ENCODE assay signal across 7 cellular contexts in genomic region chr2:42342061-42342794, GRCh38. TPM values are rescaled to one million over a fixed set of nuclear protein-coding genes. Genes with fewer than 3 reads are reported as not detected.
DNase-seq lines count a peak whose midpoint lies in the region; ATAC-seq and TF ChIP-seq lines count a peak whose summit lies in the region.

No MANE protein-coding gene starts in this region.

- H3K4me2 ChIP-seq in IMR-90 (ENCODE audit: low read depth, low read length) (no peak overlapping the region; the same call in 1 of the 2 replicates), MM.1S (ENCODE audit: low read depth, low read length) (no peak overlapping the region)

- H3K27me3 ChIP-seq in IMR-90 (ENCODE audit: control insufficient read depth, insufficient read depth, low read length): no peaks in the 10 kb centered on the region
- no peaks in the 10 kb centered on the region for H3K27me3 ChIP-seq in MM.1S (replicated peaks; ENCODE audit: insufficient read depth, low read length)

- no peaks in the 10 kb centered on the region for H3F3A ChIP-seq in MM.1S (ENCODE audit: insufficient read depth, low read length)

- H3K4me1 Mint-ChIP-seq in chondrocyte (ENCODE audit: low read depth): peaks cover 51% of the 10 kb centered on the region
- H3K4me1 Mint-ChIP-seq in mesothelial cell of epicardium: peaks cover 11% of the 10 kb centered on the region

- ATAC-seq in GM19351 (IDR thresholded peaks at IDR 0.05; ENCODE audit: unreplicated experiment) (peak; percentile 68), IMR-90 (ENCODE audit: low read depth) (peak; percentile 90)

- peak overlapping the region; percentile 62 for H2BK20ac ChIP-seq in IMR-90 (ENCODE audit: low read depth, low read length)

- in situ Hi-C loops in IMR-90 (cut with MboI; ENCODE audit: low sequenced_read_pairs): no loop called here

- CTCF ChIA-PET in IMR-90 (lab: Yijun Ruan, JAX): interaction anchor here (1.0 to 1.4 kb wide), 2 partner anchors 10 to 14 kb away, joined by 3 read pairs; no protein-coding TSS in a partner anchor

- H3K27ac ChIP-seq in IMR-90 (ENCODE audit: insufficient read depth, low read length) (peak overlapping the region; percentile 62), MM.1S (ENCODE audit: low read length) (no peak overlapping the region)

- H3K36me3 Mint-ChIP-seq in chondrocyte (ENCODE audit: low read depth): peaks cover 27% of the 10 kb centered on the region
- peaks cover 35% of the 10 kb centered on the region for H3K36me3 Mint-ChIP-seq in mesothelial cell of epicardium

- H3K4me3 ChIP-seq in IMR-90 (ENCODE audit: insufficient read depth, low read depth, low read length) (no peak overlapping the region), MM.1S (ENCODE audit: low read length) (no peak overlapping the region)

- WGBS in IMR-90 (ENCODE audit: extremely low coverage in 2 of 2, insufficient read length in 1 of 2), 2 experiments: 49% methylated on average over 3 of the region's 8 CpGs; no CpG with 5 or more reads in 1 of the 2 experiments

- no peaks in the 10 kb centered on the region for H3K27me3 Mint-ChIP-seq in chondrocyte (ENCODE audit: low read depth)
- H3K27me3 Mint-ChIP-seq in mesothelial cell of epicardium (ENCODE audit: low read depth): no peaks in the 10 kb centered on the region

- H2AFZ ChIP-seq in IMR-90 (replicated peaks; ENCODE audit: low read length, poor library complexity) (peak overlapping the region; percentile 59), MM.1S (ENCODE audit: low read length) (no peak overlapping the region)

- no peak for TF ChIP-seq RAD21 in IMR-90 (IDR thresholded peaks at IDR 0.05; ENCODE audit: low read length)

- TF ChIP-seq CTCF in IMR-90 (conservative IDR thresholded peaks at IDR 0.05; ENCODE audit: low read depth, low read length): no peak
- TF ChIP-seq CTCF in chondrocyte (IDR thresholded peaks at IDR 0.05): no peak
- TF ChIP-seq CTCF in mesothelial cell of epicardium (IDR thresholded peaks at IDR 0.05; ENCODE audit: unreplicated experiment): no peak
- no peak for TF ChIP-seq CTCF in MM.1S (IDR thresholded peaks at IDR 0.05; ENCODE audit: low read length)

- TF ChIP-seq POLR2A in IMR-90 (IDR thresholded peaks at IDR 0.05; ENCODE audit: low read depth, low read length): no peak

- peak overlapping the region; percentile 74; the same call in 1 of the 2 replicates for H3K23ac ChIP-seq in IMR-90 (ENCODE audit: low read depth, low read length)

- peaks cover 32 to 73% of the 10 kb centered on the region in 2 experiments for H3K79me1 ChIP-seq in IMR-90 (ENCODE audit: low read depth in 1 of 2, low read length in 2 of 2)

- peak overlapping the region; percentile 75 for H2BK5ac ChIP-seq in IMR-90 (ENCODE audit: low read depth, low read length, poor library complexity, severe bottlenecking)

- H3K27ac Mint-ChIP-seq in chondrocyte (ENCODE audit: unreplicated experiment) (peak overlapping the region; percentile 98), mesothelial cell of epicardium (peak overlapping the region; percentile 11)

- peaks cover 34% of the 10 kb centered on the region for H3K9me1 ChIP-seq in IMR-90 (ENCODE audit: insufficient read depth, low read length)

- H2BK15ac ChIP-seq in IMR-90 (ENCODE audit: low read depth, low read length): peak overlapping the region; percentile 17; the same call in 1 of the 3 replicates

- POLR2A ChIA-PET in IMR-90 (lab: Charles Lee; ENCODE audit: unreplicated experiment): interaction anchor here (0.6 kb wide), 1 partner anchor 273 kb away, joined by 4 read pairs; no protein-coding TSS in a partner anchor

- no TSS peak for BruUV-seq in IMR-90 (replicated peaks; lab: Mats Ljungman, UMichigan)

- peak overlapping the region; percentile 62 for H4K5ac ChIP-seq in IMR-90 (ENCODE audit: low read depth, low read length)

- intact Hi-C loops in IMR-90 (cut with micrococcal nuclease): no loop called here

- peak overlapping the region; percentile 4 to 86; a peak in 3 of 4 replicates for H4K8ac ChIP-seq in IMR-90 (ENCODE audit: low read depth in 2 of 2, low read length in 2 of 2)

- peak overlapping the region; percentile 74; the same call in 1 of the 2 replicates for H2BK120ac ChIP-seq in IMR-90 (ENCODE audit: low read depth, low read length)

- H3K79me2 ChIP-seq in MM.1S (ENCODE audit: low read length): peaks cover 28% of the 10 kb centered on the region

- H3K14ac ChIP-seq in IMR-90 (replicated peaks; ENCODE audit: low read depth, low read length): peak overlapping the region; percentile 68

- H4K20me1 ChIP-seq in IMR-90 (ENCODE audit: insufficient read depth, low read length) (peaks cover 6% of the 10 kb centered on the region), MM.1S (ENCODE audit: insufficient read depth, low read length) (no peaks in the 10 kb centered on the region)

- peak overlapping the region; percentile 70 for H4K91ac ChIP-seq in IMR-90 (ENCODE audit: insufficient read depth, low read depth, low read length)

- DNase-seq in IMR-90: peak; percentile 92
- no peak for DNase-seq in chondrocyte (ENCODE audit: low spot score)
- no peak for DNase-seq in mesothelial cell of epicardium (ENCODE audit: low spot score in 2 of 2, unreplicated experiment in 2 of 2)
- DNase-seq in inferior parietal cortex (ENCODE audit: extremely low spot score): no peak
- DNase-seq in activated effector memory CD4-positive, alpha-beta T cell treated with anti-CD3 and anti-CD28 coated beads, Interleukin-2, amount 50 U/mL, for 16 hours: no peak
- no peak for DNase-seq in MM.1S

- peaks cover 15% of the 10 kb centered on the region for H3K4me1 ChIP-seq in IMR-90 (ENCODE audit: control insufficient read depth, insufficient read depth, low read length)
- H3K4me1 ChIP-seq in MM.1S (ENCODE audit: low read length): no peaks in the 10 kb centered on the region

- peak overlapping the region; percentile 71 for H3K4ac ChIP-seq in IMR-90 (ENCODE audit: low read depth, low read length)

- peak overlapping the region; percentile 25 for H3K18ac ChIP-seq in IMR-90 (ENCODE audit: low read depth, low read length)

- peak overlapping the region; percentile 63 for H2AK9ac ChIP-seq in IMR-90 (replicated peaks; ENCODE audit: low read depth, low read length, poor library complexity)

- H3K9me3 Mint-ChIP-seq in chondrocyte (ENCODE audit: low read depth) (no peaks in the 10 kb centered on the region), mesothelial cell of epicardium (peaks cover 2% of the 10 kb centered on the region)

- peak overlapping the region; percentile 86 for H2AK5ac ChIP-seq in IMR-90 (ENCODE audit: low read depth, low read length)

- dilution Hi-C loops in IMR-90 (cut with HindIII; ENCODE audit: low sequenced_read_pairs, unreplicated experiment): no loop called here

- H3K9me3 ChIP-seq in IMR-90 (ENCODE audit: control insufficient read depth, insufficient read depth, low read length) (no peaks in the 10 kb centered on the region), MM.1S (replicated peaks; ENCODE audit: insufficient read depth, low read length) (no peaks in the 10 kb centered on the region)

- H3K56ac ChIP-seq in IMR-90 (ENCODE audit: extremely low read depth, insufficient read depth, low read length): no peak overlapping the region

- H3K4me3 Mint-ChIP-seq in chondrocyte (ENCODE audit: unreplicated experiment) (peak overlapping the region; percentile 47), mesothelial cell of epicardium (no peak overlapping the region)

- H3K36me3 ChIP-seq in IMR-90 (ENCODE audit: control insufficient read depth, insufficient read depth, low read length) (peaks cover 35% of the 10 kb centered on the region), MM.1S (replicated peaks; ENCODE audit: insufficient read depth, low read length) (no peaks in the 10 kb centered on the region)

- no peaks in the 10 kb centered on the region for H3K9me2 ChIP-seq in MM.1S (replicated peaks; ENCODE audit: insufficient read depth, low read length)

- H3K9ac ChIP-seq in IMR-90 (ENCODE audit: low read depth, low read length): peak overlapping the region; percentile 4; the same call in 1 of the 2 replicates
- no peak overlapping the region for H3K9ac ChIP-seq in MM.1S (ENCODE audit: low read length)

TF ChIP-seq in IMR-90, 13 proteins besides CTCF, POLR2A, EP300 and RAD21 (continues in another document):
- TF ChIP-seq FOS (IDR thresholded peaks at IDR 0.05; ENCODE audit: low read depth, low read length) (no peak; the same call in 1 of the 2 replicates), CHD1 (IDR thresholded peaks at IDR 0.05; ENCODE audit: low read depth, low read length) (no peak), MXI1 (IDR thresholded peaks at IDR 0.05; ENCODE audit: borderline replicate concordance, low read depth, low read length) (no peak), MAZ (IDR thresholded peaks at IDR 0.05; ENCODE audit: borderline replicate concordance, low read depth, low read length) (no peak), RCOR1 (IDR thresholded peaks at IDR 0.05; ENCODE audit: insufficient replicate concordance, low read length) (no peak), SMC3 (IDR thresholded peaks at IDR 0.05; ENCODE audit: low read depth, low read length) (no peak), ELK1 (IDR thresholded peaks at IDR 0.05; ENCODE audit: borderline replicate concordance, low read depth, low read length) (no peak), CEBPB (IDR thresholded peaks at IDR 0.05; ENCODE audit: low read depth, low read length) (no peak), MAFK (IDR thresholded peaks at IDR 0.05; ENCODE audit: low read depth, low read length) (peak; percentile 78), RFX5 (IDR thresholded peaks at IDR 0.05; ENCODE audit: low read depth, low read length) (no peak), BHLHE40 (IDR thresholded peaks at IDR 0.05; ENCODE audit: low read depth, low read length) (0 out of 2 replicates have a peak, but pooled peaks have one; percentile 4)

RNA-seq across cellular contexts. Expression of gene COX7A2L, which starts 18.8 kb away (rescaled TPM):
- total RNA-seq in IMR-90 (2012; rRNA removed) (123 and 192 TPM in 2 replicates), chondrocyte (79.5 to 105 TPM (median 102 TPM) in 3 replicates), mesothelial cell of epicardium (82.5 to 85.1 TPM (median 83.0 TPM) in 3 replicates)
- polyA plus RNA-seq in IMR-90 (2012; rRNA removed): 97.5 and 132 TPM in 2 replicates
- 77.9 and 131 TPM in 2 replicates for polyA plus RNA-seq in IMR-90 (2012; cell fraction: cytosol; rRNA removed)
- 18.4 and 53.3 TPM in 2 replicates for polyA plus RNA-seq in IMR-90 (2012; cell fraction: nucleus; rRNA removed; ENCODE audit: low replicate concordance)
